1 cellular context compared by ENCODE assay signal in the genomic region with DNA sequence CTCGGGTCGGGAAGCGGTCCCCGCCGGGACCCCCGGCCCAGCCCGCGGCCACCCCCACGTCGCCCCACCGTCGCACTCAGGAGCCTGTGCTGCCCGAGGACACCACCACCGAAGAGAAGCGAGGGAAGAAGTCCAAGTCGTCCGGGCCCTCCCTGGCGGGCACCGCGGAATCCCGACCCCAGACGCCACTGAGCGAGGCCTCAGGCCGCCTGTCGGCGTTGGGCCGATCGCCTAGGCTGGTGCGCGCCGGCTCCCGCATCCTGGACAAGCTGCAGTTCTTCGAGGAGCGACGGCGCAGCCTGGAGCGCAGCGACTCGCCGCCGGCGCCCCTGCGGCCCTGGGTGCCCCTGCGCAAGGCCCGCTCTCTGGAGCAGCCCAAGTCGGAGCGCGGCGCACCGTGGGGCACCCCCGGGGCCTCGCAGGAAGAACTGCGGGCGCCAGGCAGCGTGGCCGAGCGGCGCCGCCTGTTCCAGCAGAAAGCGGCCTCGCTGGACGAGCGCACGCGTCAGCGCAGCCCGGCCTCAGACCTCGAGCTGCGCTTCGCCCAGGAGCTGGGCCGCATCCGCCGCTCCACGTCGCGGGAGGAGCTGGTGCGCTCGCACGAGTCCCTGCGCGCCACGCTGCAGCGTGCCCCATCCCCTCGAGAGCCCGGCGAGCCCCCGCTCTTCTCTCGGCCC.
TF ChIP-seq lines count a peak whose summit lies in the region.

No MANE protein-coding gene starts in this region.

TF ChIP-seq in GM23338, 12 proteins besides CTCF, POLR2A, EP300 and RAD21 (continued from another document):
- TF ChIP-seq, protein P1, sequence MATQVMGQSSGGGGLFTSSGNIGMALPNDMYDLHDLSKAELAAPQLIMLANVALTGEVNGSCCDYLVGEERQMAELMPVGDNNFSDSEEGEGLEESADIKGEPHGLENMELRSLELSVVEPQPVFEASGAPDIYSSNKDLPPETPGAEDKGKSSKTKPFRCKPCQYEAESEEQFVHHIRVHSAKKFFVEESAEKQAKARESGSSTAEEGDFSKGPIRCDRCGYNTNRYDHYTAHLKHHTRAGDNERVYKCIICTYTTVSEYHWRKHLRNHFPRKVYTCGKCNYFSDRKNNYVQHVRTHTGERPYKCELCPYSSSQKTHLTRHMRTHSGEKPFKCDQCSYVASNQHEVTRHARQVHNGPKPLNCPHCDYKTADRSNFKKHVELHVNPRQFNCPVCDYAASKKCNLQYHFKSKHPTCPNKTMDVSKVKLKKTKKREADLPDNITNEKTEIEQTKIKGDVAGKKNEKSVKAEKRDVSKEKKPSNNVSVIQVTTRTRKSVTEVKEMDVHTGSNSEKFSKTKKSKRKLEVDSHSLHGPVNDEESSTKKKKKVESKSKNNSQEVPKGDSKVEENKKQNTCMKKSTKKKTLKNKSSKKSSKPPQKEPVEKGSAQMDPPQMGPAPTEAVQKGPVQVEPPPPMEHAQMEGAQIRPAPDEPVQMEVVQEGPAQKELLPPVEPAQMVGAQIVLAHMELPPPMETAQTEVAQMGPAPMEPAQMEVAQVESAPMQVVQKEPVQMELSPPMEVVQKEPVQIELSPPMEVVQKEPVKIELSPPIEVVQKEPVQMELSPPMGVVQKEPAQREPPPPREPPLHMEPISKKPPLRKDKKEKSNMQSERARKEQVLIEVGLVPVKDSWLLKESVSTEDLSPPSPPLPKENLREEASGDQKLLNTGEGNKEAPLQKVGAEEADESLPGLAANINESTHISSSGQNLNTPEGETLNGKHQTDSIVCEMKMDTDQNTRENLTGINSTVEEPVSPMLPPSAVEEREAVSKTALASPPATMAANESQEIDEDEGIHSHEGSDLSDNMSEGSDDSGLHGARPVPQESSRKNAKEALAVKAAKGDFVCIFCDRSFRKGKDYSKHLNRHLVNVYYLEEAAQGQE (IDR thresholded peaks at IDR 0.05; ENCODE audit: unreplicated experiment) = no peak
- TF ChIP-seq, protein P2, sequence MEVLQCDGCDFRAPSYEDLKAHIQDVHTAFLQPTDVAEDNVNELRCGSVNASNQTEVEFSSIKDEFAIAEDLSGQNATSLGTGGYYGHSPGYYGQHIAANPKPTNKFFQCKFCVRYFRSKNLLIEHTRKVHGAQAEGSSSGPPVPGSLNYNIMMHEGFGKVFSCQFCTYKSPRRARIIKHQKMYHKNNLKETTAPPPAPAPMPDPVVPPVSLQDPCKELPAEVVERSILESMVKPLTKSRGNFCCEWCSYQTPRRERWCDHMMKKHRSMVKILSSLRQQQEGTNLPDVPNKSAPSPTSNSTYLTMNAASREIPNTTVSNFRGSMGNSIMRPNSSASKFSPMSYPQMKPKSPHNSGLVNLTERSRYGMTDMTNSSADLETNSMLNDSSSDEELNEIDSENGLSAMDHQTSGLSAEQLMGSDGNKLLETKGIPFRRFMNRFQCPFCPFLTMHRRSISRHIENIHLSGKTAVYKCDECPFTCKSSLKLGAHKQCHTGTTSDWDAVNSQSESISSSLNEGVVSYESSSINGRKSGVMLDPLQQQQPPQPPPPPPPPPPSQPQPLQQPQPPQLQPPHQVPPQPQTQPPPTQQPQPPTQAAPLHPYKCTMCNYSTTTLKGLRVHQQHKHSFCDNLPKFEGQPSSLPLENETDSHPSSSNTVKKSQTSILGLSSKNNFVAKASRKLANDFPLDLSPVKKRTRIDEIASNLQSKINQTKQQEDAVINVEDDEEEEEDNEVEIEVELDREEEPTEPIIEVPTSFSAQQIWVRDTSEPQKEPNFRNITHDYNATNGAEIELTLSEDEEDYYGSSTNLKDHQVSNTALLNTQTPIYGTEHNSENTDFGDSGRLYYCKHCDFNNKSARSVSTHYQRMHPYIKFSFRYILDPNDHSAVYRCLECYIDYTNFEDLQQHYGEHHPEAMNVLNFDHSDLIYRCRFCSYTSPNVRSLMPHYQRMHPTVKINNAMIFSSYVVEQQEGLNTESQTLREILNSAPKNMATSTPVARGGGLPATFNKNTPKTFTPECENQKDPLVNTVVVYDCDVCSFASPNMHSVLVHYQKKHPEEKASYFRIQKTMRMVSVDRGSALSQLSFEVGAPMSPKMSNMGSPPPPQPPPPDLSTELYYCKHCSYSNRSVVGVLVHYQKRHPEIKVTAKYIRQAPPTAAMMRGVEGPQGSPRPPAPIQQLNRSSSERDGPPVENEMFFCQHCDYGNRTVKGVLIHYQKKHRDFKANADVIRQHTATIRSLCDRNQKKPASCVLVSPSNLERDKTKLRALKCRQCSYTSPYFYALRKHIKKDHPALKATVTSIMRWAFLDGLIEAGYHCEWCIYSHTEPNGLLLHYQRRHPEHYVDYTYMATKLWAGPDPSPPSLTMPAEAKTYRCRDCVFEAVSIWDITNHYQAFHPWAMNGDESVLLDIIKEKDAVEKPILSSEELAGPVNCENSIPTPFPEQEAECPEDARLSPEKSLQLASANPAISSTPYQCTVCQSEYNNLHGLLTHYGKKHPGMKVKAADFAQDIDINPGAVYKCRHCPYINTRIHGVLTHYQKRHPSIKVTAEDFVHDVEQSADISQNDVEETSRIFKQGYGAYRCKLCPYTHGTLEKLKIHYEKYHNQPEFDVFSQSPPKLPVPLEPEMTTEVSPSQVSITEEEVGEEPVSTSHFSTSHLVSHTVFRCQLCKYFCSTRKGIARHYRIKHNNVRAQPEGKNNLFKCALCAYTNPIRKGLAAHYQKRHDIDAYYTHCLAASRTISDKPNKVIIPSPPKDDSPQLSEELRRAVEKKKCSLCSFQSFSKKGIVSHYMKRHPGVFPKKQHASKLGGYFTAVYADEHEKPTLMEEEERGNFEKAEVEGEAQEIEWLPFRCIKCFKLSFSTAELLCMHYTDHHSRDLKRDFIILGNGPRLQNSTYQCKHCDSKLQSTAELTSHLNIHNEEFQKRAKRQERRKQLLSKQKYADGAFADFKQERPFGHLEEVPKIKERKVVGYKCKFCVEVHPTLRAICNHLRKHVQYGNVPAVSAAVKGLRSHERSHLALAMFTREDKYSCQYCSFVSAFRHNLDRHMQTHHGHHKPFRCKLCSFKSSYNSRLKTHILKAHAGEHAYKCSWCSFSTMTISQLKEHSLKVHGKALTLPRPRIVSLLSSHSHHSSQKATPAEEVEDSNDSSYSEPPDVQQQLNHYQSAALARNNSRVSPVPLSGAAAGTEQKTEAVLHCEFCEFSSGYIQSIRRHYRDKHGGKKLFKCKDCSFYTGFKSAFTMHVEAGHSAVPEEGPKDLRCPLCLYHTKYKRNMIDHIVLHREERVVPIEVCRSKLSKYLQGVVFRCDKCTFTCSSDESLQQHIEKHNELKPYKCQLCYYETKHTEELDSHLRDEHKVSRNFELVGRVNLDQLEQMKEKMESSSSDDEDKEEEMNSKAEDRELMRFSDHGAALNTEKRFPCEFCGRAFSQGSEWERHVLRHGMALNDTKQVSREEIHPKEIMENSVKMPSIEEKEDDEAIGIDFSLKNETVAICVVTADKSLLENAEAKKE (CRISPR knock-in tag; IDR thresholded peaks at IDR 0.05) = no peak
- no peak for TF ChIP-seq JUNB (IDR thresholded peaks at IDR 0.05; ENCODE audit: unreplicated experiment)
